In the genomic region with DNA sequence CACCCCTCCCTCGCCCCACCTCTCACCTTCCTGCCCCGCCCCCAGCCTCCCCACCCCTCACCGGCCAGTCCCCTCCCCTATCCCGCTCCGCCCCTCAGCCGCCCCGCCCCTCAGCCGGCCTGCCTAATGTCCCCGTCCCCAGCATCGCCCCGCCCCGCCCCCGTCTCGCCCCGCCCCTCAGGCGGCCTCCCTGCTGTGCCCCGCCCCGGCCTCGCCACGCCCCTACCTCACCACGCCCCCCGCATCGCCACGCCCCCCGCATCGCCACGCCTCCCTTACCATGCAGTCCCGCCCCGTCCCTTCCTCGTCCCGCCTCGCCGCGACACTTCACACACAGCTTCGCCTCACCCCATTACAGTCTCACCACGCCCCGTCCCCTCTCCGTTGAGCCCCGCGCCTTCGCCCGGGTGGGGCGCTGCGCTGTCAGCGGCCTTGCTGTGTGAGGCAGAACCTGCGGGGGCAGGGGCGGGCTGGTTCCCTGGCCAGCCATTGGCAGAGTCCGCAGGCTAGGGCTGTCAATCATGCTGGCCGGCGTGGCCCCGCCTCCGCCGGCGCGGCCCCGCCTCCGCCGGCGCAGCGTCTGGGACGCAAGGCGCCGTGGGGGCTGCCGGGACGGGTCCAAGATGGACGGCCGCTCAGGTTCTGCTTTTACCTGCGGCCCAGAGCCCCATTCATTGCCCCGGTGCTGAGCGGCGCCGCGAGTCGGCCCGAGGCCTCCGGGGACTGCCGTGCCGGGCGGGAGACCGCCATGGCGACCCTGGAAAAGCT, we compare ENCODE assay signal across 8 cellular contexts. TPM values are rescaled to one million over a fixed set of nuclear protein-coding genes. Genes with fewer than 3 reads are reported as not detected.
DNase-seq lines count a peak whose midpoint lies in the region; ATAC-seq and TF ChIP-seq lines count a peak whose summit lies in the region.

TSS of gene HTT (plus strand) at position 604 of the 768 bp plus-strand sequence. CDS start at position 749, 145 bp downstream.
TSS of gene HTT-AS (minus strand) at position 461 of the 768 bp plus-strand sequence.

- H3K4me3 ChIP-seq in Caco-2 (ENCODE audit: low read depth, low read length) (peak within 1 kb of the TSS; percentile 94), endocrine pancreas (ENCODE audit: control insufficient read depth, insufficient read depth, low read length) (peak within 1 kb of the TSS; percentile 83)

- intact Hi-C loops in Caco-2 (cut with micrococcal nuclease; ENCODE audit: unreplicated experiment), result loop anchor here (1.0 kb wide), 2 partner anchors 32 to 218 kb away; no protein-coding TSS in a partner anchor

- H3K9me3 Mint-ChIP-seq in Caco-2 (ENCODE audit: unreplicated experiment), result no peaks in the 10 kb centered on the region
- H3K9me3 Mint-ChIP-seq in activated CD8-positive, alpha-beta memory T cell treated with anti-CD3 and anti-CD28 coated beads, Interleukin-2, amount 10 ng/mL, durations not matched to agents 7 days and 5 days (ENCODE audit: low read depth), result no peaks in the 10 kb centered on the region

- H3K27me3 ChIP-seq in Caco-2 (replicated peaks; ENCODE audit: control insufficient read depth, insufficient read depth, low read length), result no peaks in the 10 kb centered on the region
- H3K27me3 ChIP-seq in endocrine pancreas (ENCODE audit: control insufficient read depth, insufficient read depth, low read length), result no peaks in the 10 kb centered on the region

- POLR2A ChIA-PET in Caco-2 (lab: Charles Lee), result interaction anchor here (0.6 to 0.7 kb wide), 2 partner anchors 14 to 605 kb away, joined by 4 to 5 read pairs; partner anchors contain the start of gene RNF4

- H3K9ac ChIP-seq in endocrine pancreas (ENCODE audit: control insufficient read depth, insufficient read depth, low read length), result peak within 1 kb of the TSS; percentile 94

- peaks cover 13% of the 10 kb centered on the region for H3K4me1 ChIP-seq in Caco-2
- H3K4me1 ChIP-seq in endocrine pancreas (ENCODE audit: control insufficient read depth, insufficient read depth, low read length), result peaks cover 10% of the 10 kb centered on the region

- H3K36me3 Mint-ChIP-seq in Caco-2 (ENCODE audit: insufficient read depth, unreplicated experiment), result peaks cover 13% of the 10 kb centered on the region
- peaks cover under 1% of the 10 kb centered on the region for H3K36me3 Mint-ChIP-seq in activated CD8-positive, alpha-beta memory T cell treated with anti-CD3 and anti-CD28 coated beads, Interleukin-2, amount 10 ng/mL, durations not matched to agents 7 days and 5 days

- H3K9me3 ChIP-seq in Caco-2, result no peaks in the 10 kb centered on the region
- no peaks in the 10 kb centered on the region for H3K9me3 ChIP-seq in endocrine pancreas (ENCODE audit: control insufficient read depth, low read length)

- TF ChIP-seq CTCF in Caco-2 (IDR thresholded peaks at IDR 0.05; ENCODE audit: insufficient read depth in 1 of 2, low read depth in 1 of 2, low read length in 1 of 2, severe bottlenecking in 1 of 2, unreplicated experiment in 1 of 2), result peak in 1 of 2 experiments; percentile 11

- DNase-seq in Caco-2, result peak; percentile 93 to 96
- peak; percentile 89 for DNase-seq in HT1080 (ENCODE audit: low read depth)
- DNase-seq in NOMO-1 treated with DMSO at 0.1 percent for 48 hours (lab: John Stamatoyannopoulos, UW; ENCODE audit: unreplicated experiment), result peak; percentile 88
- DNase-seq in activated CD8-positive, alpha-beta memory T cell treated with anti-CD3 and anti-CD28 coated beads, Interleukin-2, amount 10 ng/mL, durations not matched to agents 7 days and 5 days, result peak; percentile 98
- peak; percentile 99 for DNase-seq in mesenteric fat pad (ENCODE audit: low spot score)
- peak; percentile 91 for DNase-seq in stimulated activated CD8-positive, alpha-beta memory T cell treated with anti-CD3 and anti-CD28 coated beads, Interleukin-12 subunit alpha, Interleukin-12 subunit beta, amount 100 ng/mL, for 4 hours (ENCODE audit: low read depth)

- no peaks in the 10 kb centered on the region for H3K27me3 Mint-ChIP-seq in Caco-2 (ENCODE audit: insufficient read depth, unreplicated experiment)
- H3K27me3 Mint-ChIP-seq in activated CD8-positive, alpha-beta memory T cell treated with anti-CD3 and anti-CD28 coated beads, Interleukin-2, amount 10 ng/mL, durations not matched to agents 7 days and 5 days, result no peaks in the 10 kb centered on the region

- peak within 1 kb of the TSS; percentile 91 for H3K27ac Mint-ChIP-seq in Caco-2 (ENCODE audit: unreplicated experiment)
- peak within 1 kb of the TSS; percentile 85 for H3K27ac Mint-ChIP-seq in activated CD8-positive, alpha-beta memory T cell treated with anti-CD3 and anti-CD28 coated beads, Interleukin-2, amount 10 ng/mL, durations not matched to agents 7 days and 5 days

- BruUV-seq in Caco-2 (replicated peaks; lab: Mats Ljungman, UMichigan), result no TSS peak

- CTCF ChIA-PET in Caco-2 (lab: Charles Lee), result interaction anchor here (1.0 kb wide), 1 partner anchor 33 kb away, joined by 3 read pairs; no protein-coding TSS in a partner anchor
- CTCF ChIA-PET in activated CD8-positive, alpha-beta memory T cell treated with anti-CD3 and anti-CD28 coated beads, Interleukin-2, amount 10 ng/mL, durations not matched to agents 7 days and 5 days (lab: Charles Lee), result interaction anchor here (1.3 to 1.6 kb wide), 2 partner anchors 27 to 112 kb away, joined by 3 read pairs; partner anchors contain the start of gene NOP14

- H3K4me3 Mint-ChIP-seq in Caco-2 (ENCODE audit: unreplicated experiment), result peak within 1 kb of the TSS; percentile 96
- peak within 1 kb of the TSS; percentile 87 for H3K4me3 Mint-ChIP-seq in activated CD8-positive, alpha-beta memory T cell treated with anti-CD3 and anti-CD28 coated beads, Interleukin-2, amount 10 ng/mL, durations not matched to agents 7 days and 5 days

- peak; percentile 76 for ATAC-seq in GM21381 (IDR thresholded peaks at IDR 0.05; ENCODE audit: unreplicated experiment)
- ATAC-seq in activated CD8-positive, alpha-beta memory T cell treated with anti-CD3 and anti-CD28 coated beads, Interleukin-2, amount 10 ng/mL, durations not matched to agents 7 days and 5 days, result peak; percentile 91

- H3K36me3 ChIP-seq in Caco-2 (ENCODE audit: control insufficient read depth, insufficient read depth, low read length) (no peaks in the 10 kb centered on the region), endocrine pancreas (ENCODE audit: control insufficient read depth, insufficient read depth, low read length) (no peaks in the 10 kb centered on the region)

- H3K4me1 Mint-ChIP-seq in Caco-2 (ENCODE audit: low read depth, unreplicated experiment), result peaks cover 9% of the 10 kb centered on the region
- peaks cover 24% of the 10 kb centered on the region for H3K4me1 Mint-ChIP-seq in activated CD8-positive, alpha-beta memory T cell treated with anti-CD3 and anti-CD28 coated beads, Interleukin-2, amount 10 ng/mL, durations not matched to agents 7 days and 5 days

RNA-seq across cellular contexts. Expression of gene HTT, which starts in this region (rescaled TPM):
- 57.5 and 63.3 TPM in 2 replicates for total RNA-seq in Caco-2 (2022)
- total RNA-seq in HT1080 (2014; rRNA removed; shearing (Covaris generic)), result 14.7 and 19.1 TPM in 2 replicates
- 10.2 and 13.5 TPM in 2 replicates for polyA plus RNA-seq in HT1080 (2015; cell fraction: cytosol; rRNA removed)
- polyA plus RNA-seq in HT1080 (2015; cell fraction: nucleus; rRNA removed), result 36.2 and 37.1 TPM in 2 replicates
- total RNA-seq in activated CD8-positive, alpha-beta memory T cell treated with anti-CD3 and anti-CD28 coated beads, Interleukin-2, amount 10 ng/mL, durations not matched to agents 7 days and 5 days, result 10 to 100 TPM; 52.2 to 72.7 TPM
- 56.5 TPM for total RNA-seq in mesenteric fat pad

RNA-seq across cellular contexts. Expression of gene HTT-AS, which starts in this region (rescaled TPM):
- not detected in 2 replicates for total RNA-seq in Caco-2 (2022)
- not detected in 2 replicates for total RNA-seq in HT1080 (2014; rRNA removed; shearing (Covaris generic))
- polyA plus RNA-seq in HT1080 (2015; cell fraction: cytosol; rRNA removed), result not detected in 2 replicates
- not detected in 2 replicates for polyA plus RNA-seq in HT1080 (2015; cell fraction: nucleus; rRNA removed)
- total RNA-seq in activated CD8-positive, alpha-beta memory T cell treated with anti-CD3 and anti-CD28 coated beads, Interleukin-2, amount 10 ng/mL, durations not matched to agents 7 days and 5 days, result not detected
- total RNA-seq in mesenteric fat pad, result not detected

Comparison
In these comparisons a context has a peak if more than half of its experiments do, and no peak if none do; other contexts are left out.
1. Peak in every context shown above with its lines: DNase-seq, ATAC-seq and H3K4me3 ChIP-seq.